Comparison of ENCODE assay signal across 2 cellular contexts in the genomic region with DNA sequence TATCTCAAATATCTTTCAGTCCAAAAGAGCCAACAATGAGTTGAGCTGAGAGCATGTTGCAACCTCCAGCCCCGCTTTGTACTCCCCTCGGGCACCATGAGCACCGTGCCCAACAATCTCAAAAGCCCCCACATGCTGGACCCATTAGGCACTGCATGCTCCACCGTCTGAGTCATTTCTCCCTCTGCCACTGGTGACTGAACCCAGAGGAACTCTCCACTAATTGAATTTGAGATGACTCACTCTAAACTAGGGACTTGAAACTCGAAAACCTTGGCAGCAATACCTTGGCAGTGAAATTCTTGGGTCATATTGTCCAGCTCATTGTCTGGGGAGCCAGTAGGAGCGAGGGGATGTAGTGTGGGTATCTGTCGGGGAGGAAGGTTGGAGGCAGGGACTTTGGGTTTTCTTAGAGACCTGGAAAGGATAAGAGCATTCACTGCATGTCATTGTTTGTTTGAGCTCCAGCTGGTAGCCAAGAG.
TF ChIP-seq lines count a peak whose summit lies in the region.

No MANE protein-coding gene starts in this region.

TF ChIP-seq in A549, 52 proteins besides CTCF, POLR2A, EP300 and RAD21 (continued from another document):
- TF ChIP-seq ZFP36 (IDR thresholded peaks at IDR 0.05; ENCODE audit: borderline replicate concordance, partially characterized antibody): no peak
- no peak for TF ChIP-seq HOXB13 (CRISPR knock-in tag; IDR thresholded peaks at IDR 0.05; ENCODE audit: low read depth)
- TF ChIP-seq TP53 (CRISPR knock-in tag; IDR thresholded peaks at IDR 0.05): no peak
- TF ChIP-seq ZSCAN20 (CRISPR knock-in tag; IDR thresholded peaks at IDR 0.05): no peak
- no peak for TF ChIP-seq FOXS1 (CRISPR knock-in tag; IDR thresholded peaks at IDR 0.05)
- TF ChIP-seq BHLHE40 (IDR thresholded peaks at IDR 0.05; ENCODE audit: low read depth, low read length): no peak
- peak; percentile 100 for TF ChIP-seq FOSL2 (IDR thresholded peaks at IDR 0.05)
- TF ChIP-seq FOSL2 (CRISPR knock-in tag; IDR thresholded peaks at IDR 0.05): peak; percentile 100
- no peak for TF ChIP-seq HDAC2 (IDR thresholded peaks at IDR 0.05)
- TF ChIP-seq, protein P1, sequence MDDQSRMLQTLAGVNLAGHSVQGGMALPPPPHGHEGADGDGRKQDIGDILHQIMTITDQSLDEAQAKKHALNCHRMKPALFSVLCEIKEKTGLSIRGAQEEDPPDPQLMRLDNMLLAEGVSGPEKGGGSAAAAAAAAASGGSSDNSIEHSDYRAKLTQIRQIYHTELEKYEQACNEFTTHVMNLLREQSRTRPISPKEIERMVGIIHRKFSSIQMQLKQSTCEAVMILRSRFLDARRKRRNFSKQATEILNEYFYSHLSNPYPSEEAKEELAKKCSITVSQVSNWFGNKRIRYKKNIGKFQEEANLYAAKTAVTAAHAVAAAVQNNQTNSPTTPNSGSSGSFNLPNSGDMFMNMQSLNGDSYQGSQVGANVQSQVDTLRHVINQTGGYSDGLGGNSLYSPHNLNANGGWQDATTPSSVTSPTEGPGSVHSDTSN (IDR thresholded peaks at IDR 0.05): peak; percentile 79; the same call in 1 of the 2 replicates
- TF ChIP-seq SMC3 (IDR thresholded peaks at IDR 0.05): peak; percentile 58
- no peak for TF ChIP-seq RFX5 (IDR thresholded peaks at IDR 0.05)
- TF ChIP-seq ZNF302 (CRISPR knock-in tag; IDR thresholded peaks at IDR 0.05): no peak
- TF ChIP-seq, protein P2, sequence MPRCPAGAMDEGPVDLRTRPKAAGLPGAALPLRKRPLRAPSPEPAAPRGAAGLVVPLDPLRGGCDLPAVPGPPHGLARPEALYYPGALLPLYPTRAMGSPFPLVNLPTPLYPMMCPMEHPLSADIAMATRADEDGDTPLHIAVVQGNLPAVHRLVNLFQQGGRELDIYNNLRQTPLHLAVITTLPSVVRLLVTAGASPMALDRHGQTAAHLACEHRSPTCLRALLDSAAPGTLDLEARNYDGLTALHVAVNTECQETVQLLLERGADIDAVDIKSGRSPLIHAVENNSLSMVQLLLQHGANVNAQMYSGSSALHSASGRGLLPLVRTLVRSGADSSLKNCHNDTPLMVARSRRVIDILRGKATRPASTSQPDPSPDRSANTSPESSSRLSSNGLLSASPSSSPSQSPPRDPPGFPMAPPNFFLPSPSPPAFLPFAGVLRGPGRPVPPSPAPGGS (IDR thresholded peaks at IDR 0.05): peak; percentile 95
- TF ChIP-seq CHD2 (IDR thresholded peaks at IDR 0.05; ENCODE audit: low read length, partially characterized antibody): no peak
- TF ChIP-seq MYC (IDR thresholded peaks at IDR 0.05; ENCODE audit: borderline replicate concordance, low read length): peak; percentile 75; the same call in 1 of the 2 replicates
- TF ChIP-seq HEYL (CRISPR knock-in tag; IDR thresholded peaks at IDR 0.05): no peak

TF ChIP-seq in HEK293, 187 proteins besides CTCF, POLR2A, EP300 and RAD21 (continued from another document and continues in another):
- TF ChIP-seq, protein P3, sequence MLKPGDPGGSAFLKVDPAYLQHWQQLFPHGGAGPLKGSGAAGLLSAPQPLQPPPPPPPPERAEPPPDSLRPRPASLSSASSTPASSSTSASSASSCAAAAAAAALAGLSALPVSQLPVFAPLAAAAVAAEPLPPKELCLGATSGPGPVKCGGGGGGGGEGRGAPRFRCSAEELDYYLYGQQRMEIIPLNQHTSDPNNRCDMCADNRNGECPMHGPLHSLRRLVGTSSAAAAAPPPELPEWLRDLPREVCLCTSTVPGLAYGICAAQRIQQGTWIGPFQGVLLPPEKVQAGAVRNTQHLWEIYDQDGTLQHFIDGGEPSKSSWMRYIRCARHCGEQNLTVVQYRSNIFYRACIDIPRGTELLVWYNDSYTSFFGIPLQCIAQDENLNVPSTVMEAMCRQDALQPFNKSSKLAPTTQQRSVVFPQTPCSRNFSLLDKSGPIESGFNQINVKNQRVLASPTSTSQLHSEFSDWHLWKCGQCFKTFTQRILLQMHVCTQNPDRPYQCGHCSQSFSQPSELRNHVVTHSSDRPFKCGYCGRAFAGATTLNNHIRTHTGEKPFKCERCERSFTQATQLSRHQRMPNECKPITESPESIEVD (tag by site-specific recombination; IDR thresholded peaks at IDR 0.05): no peak
- TF ChIP-seq WT1 (tag by site-specific recombination; IDR thresholded peaks at IDR 0.05) (no peak), ZNF530 (tag by site-specific recombination; IDR thresholded peaks at IDR 0.05; ENCODE audit: low read depth) (no peak), BCL11A (tag by site-specific recombination; IDR thresholded peaks at IDR 0.05; ENCODE audit: low read depth) (0 out of 2 replicates have a peak, but pooled peaks have one; percentile 23), GLIS1 (tag by site-specific recombination; IDR thresholded peaks at IDR 0.05) (peak; percentile 45; the same call in 1 of the 2 replicates), ZNF302 (tag by site-specific recombination; IDR thresholded peaks at IDR 0.05; ENCODE audit: low read depth) (no peak), ZNF174 (tag by site-specific recombination; IDR thresholded peaks at IDR 0.05) (no peak), ZNF394 (tag by site-specific recombination; IDR thresholded peaks at IDR 0.05; ENCODE audit: borderline replicate concordance) (no peak), ZNF112 (tag by site-specific recombination; IDR thresholded peaks at IDR 0.05) (no peak), RBAK (tag by site-specific recombination; IDR thresholded peaks at IDR 0.05) (no peak), MZF1 (tag by site-specific recombination; IDR thresholded peaks at IDR 0.05; ENCODE audit: borderline replicate concordance) (0 out of 2 replicates have a peak, but pooled peaks have one; percentile 62), ZNF629 (tag by site-specific recombination; IDR thresholded peaks at IDR 0.05) (peak; percentile 87), ZNF544 (tag by site-specific recombination; IDR thresholded peaks at IDR 0.05) (no peak), ZNF654 (tag by site-specific recombination; IDR thresholded peaks at IDR 0.05; ENCODE audit: low read depth) (no peak), ZSCAN30 (tag by site-specific recombination; IDR thresholded peaks at IDR 0.05) (no peak), FEZF1 (tag by site-specific recombination; IDR thresholded peaks at IDR 0.05) (peak; percentile 42; the same call in 1 of the 2 replicates), ZNF138 (tag by site-specific recombination; IDR thresholded peaks at IDR 0.05; ENCODE audit: borderline replicate concordance) (no peak), KLF1 (tag by site-specific recombination; IDR thresholded peaks at IDR 0.05) (no peak), ZNF596 (tag by site-specific recombination; IDR thresholded peaks at IDR 0.05) (no peak), ZBTB1 (tag by site-specific recombination; IDR thresholded peaks at IDR 0.05) (0 out of 2 replicates have a peak, but pooled peaks have one; percentile 16), ZNF155 (tag by site-specific recombination; IDR thresholded peaks at IDR 0.05) (no peak), ZIC2 (tag by site-specific recombination; IDR thresholded peaks at IDR 0.05) (peak; percentile 40; the same call in 1 of the 2 replicates), ZNF114 (tag by site-specific recombination; IDR thresholded peaks at IDR 0.05) (no peak), ZNF600 (tag by site-specific recombination; IDR thresholded peaks at IDR 0.05) (peak; percentile 39; the same call in 1 of the 2 replicates)
- TF ChIP-seq, protein P4, sequence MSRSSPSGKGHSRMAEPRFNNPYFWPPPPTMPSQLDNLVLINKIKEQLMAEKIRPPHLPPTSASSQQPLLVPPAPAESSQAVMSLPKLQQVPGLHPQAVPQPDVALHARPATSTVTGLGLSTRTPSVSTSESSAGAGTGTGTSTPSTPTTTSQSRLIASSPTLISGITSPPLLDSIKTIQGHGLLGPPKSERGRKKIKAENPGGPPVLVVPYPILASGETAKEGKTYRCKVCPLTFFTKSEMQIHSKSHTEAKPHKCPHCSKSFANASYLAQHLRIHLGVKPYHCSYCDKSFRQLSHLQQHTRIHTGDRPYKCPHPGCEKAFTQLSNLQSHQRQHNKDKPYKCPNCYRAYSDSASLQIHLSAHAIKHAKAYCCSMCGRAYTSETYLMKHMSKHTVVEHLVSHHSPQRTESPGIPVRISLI (tag by site-specific recombination; IDR thresholded peaks at IDR 0.05): no peak
- TF ChIP-seq, protein P5, sequence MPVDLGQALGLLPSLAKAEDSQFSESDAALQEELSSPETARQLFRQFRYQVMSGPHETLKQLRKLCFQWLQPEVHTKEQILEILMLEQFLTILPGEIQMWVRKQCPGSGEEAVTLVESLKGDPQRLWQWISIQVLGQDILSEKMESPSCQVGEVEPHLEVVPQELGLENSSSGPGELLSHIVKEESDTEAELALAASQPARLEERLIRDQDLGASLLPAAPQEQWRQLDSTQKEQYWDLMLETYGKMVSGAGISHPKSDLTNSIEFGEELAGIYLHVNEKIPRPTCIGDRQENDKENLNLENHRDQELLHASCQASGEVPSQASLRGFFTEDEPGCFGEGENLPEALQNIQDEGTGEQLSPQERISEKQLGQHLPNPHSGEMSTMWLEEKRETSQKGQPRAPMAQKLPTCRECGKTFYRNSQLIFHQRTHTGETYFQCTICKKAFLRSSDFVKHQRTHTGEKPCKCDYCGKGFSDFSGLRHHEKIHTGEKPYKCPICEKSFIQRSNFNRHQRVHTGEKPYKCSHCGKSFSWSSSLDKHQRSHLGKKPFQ (tag by site-specific recombination; IDR thresholded peaks at IDR 0.05): no peak
- TF ChIP-seq, protein P6, sequence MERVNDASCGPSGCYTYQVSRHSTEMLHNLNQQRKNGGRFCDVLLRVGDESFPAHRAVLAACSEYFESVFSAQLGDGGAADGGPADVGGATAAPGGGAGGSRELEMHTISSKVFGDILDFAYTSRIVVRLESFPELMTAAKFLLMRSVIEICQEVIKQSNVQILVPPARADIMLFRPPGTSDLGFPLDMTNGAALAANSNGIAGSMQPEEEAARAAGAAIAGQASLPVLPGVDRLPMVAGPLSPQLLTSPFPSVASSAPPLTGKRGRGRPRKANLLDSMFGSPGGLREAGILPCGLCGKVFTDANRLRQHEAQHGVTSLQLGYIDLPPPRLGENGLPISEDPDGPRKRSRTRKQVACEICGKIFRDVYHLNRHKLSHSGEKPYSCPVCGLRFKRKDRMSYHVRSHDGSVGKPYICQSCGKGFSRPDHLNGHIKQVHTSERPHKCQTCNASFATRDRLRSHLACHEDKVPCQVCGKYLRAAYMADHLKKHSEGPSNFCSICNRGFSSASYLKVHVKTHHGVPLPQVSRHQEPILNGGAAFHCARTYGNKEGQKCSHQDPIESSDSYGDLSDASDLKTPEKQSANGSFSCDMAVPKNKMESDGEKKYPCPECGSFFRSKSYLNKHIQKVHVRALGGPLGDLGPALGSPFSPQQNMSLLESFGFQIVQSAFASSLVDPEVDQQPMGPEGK (tag by site-specific recombination; IDR thresholded peaks at IDR 0.05): peak; percentile 62
- TF ChIP-seq, protein P7, sequence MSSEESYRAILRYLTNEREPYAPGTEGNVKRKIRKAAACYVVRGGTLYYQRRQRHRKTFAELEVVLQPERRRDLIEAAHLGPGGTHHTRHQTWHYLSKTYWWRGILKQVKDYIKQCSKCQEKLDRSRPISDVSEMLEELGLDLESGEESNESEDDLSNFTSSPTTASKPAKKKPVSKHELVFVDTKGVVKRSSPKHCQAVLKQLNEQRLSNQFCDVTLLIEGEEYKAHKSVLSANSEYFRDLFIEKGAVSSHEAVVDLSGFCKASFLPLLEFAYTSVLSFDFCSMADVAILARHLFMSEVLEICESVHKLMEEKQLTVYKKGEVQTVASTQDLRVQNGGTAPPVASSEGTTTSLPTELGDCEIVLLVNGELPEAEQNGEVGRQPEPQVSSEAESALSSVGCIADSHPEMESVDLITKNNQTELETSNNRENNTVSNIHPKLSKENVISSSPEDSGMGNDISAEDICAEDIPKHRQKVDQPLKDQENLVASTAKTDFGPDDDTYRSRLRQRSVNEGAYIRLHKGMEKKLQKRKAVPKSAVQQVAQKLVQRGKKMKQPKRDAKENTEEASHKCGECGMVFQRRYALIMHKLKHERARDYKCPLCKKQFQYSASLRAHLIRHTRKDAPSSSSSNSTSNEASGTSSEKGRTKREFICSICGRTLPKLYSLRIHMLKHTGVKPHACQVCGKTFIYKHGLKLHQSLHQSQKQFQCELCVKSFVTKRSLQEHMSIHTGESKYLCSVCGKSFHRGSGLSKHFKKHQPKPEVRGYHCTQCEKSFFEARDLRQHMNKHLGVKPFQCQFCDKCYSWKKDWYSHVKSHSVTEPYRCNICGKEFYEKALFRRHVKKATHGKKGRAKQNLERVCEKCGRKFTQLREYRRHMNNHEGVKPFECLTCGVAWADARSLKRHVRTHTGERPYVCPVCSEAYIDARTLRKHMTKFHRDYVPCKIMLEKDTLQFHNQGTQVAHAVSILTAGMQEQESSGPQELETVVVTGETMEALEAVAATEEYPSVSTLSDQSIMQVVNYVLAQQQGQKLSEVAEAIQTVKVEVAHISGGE (tag by site-specific recombination; conservative IDR thresholded peaks at IDR 0.05; ENCODE audit: low read depth): no peak
- TF ChIP-seq, protein P8, sequence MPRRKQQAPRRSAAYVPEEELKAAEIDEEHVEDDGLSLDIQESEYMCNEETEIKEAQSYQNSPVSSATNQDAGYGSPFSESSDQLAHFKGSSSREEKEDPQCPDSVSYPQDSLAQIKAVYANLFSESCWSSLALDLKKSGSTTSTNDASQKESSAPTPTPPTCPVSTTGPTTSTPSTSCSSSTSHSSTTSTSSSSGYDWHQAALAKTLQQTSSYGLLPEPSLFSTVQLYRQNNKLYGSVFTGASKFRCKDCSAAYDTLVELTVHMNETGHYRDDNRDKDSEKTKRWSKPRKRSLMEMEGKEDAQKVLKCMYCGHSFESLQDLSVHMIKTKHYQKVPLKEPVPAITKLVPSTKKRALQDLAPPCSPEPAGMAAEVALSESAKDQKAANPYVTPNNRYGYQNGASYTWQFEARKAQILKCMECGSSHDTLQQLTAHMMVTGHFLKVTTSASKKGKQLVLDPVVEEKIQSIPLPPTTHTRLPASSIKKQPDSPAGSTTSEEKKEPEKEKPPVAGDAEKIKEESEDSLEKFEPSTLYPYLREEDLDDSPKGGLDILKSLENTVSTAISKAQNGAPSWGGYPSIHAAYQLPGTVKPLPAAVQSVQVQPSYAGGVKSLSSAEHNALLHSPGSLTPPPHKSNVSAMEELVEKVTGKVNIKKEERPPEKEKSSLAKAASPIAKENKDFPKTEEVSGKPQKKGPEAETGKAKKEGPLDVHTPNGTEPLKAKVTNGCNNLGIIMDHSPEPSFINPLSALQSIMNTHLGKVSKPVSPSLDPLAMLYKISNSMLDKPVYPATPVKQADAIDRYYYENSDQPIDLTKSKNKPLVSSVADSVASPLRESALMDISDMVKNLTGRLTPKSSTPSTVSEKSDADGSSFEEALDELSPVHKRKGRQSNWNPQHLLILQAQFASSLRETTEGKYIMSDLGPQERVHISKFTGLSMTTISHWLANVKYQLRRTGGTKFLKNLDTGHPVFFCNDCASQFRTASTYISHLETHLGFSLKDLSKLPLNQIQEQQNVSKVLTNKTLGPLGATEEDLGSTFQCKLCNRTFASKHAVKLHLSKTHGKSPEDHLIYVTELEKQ (tag by site-specific recombination; IDR thresholded peaks at IDR 0.05; ENCODE audit: borderline replicate concordance): no peak
- TF ChIP-seq, protein P9, sequence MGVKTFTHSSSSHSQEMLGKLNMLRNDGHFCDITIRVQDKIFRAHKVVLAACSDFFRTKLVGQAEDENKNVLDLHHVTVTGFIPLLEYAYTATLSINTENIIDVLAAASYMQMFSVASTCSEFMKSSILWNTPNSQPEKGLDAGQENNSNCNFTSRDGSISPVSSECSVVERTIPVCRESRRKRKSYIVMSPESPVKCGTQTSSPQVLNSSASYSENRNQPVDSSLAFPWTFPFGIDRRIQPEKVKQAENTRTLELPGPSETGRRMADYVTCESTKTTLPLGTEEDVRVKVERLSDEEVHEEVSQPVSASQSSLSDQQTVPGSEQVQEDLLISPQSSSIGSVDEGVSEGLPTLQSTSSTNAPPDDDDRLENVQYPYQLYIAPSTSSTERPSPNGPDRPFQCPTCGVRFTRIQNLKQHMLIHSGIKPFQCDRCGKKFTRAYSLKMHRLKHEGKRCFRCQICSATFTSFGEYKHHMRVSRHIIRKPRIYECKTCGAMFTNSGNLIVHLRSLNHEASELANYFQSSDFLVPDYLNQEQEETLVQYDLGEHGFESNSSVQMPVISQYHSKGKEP (tag by site-specific recombination; IDR thresholded peaks at IDR 0.05): no peak
